19 cellular contexts compared by ENCODE assay signal in genomic region chr13:83365723-83366122, GRCh38.
DNase-seq lines count a peak whose midpoint lies in the region; ATAC-seq, FAIRE-seq and TF ChIP-seq lines count a peak whose summit lies in the region.
"Had no signal": no experiment of that assay in that cellular context is flagged by ENCODE, and none has a peak within 500 bp of the region (broad histone marks: within the 10 kb centered on the region; RNA-seq: fewer than 3 reads in every experiment).

No MANE protein-coding gene starts in this region.

- H4K20me1 ChIP-seq in HepG2 (ENCODE audit: insufficient read depth, low read length) (no peaks in the 10 kb centered on the region), K562 (replicated peaks; ENCODE audit: control insufficient read depth, insufficient read depth, low read length) (no peaks in the 10 kb centered on the region)

- H3K36me3 ChIP-seq in HepG2 (replicated peaks in 1 of 2; ENCODE audit: control insufficient read depth in 1 of 2, insufficient read depth in 2 of 2, low read length in 2 of 2), result no peaks in the 10 kb centered on the region
- H3K36me3 ChIP-seq in right lobe of liver, result no peaks in the 10 kb centered on the region
- H3K36me3 ChIP-seq in K562 (ENCODE audit: control insufficient read depth, insufficient read depth, low read length), result no peaks in the 10 kb centered on the region
- no peaks in the 10 kb centered on the region for H3K36me3 ChIP-seq in kidney (ENCODE audit: control insufficient read depth in 1 of 2, insufficient read depth in 2 of 2, low read length in 2 of 2)

- TF ChIP-seq RAD21 in HepG2 (CRISPR knock-in tag; IDR thresholded peaks at IDR 0.05), result no peak
- TF ChIP-seq RAD21 in K562 (CRISPR knock-in tag; conservative IDR thresholded peaks at IDR 0.05 in 1 of 2, IDR thresholded peaks at IDR 0.05 in 1 of 2), result no peak

- TF ChIP-seq POLR2A in HepG2 (IDR thresholded peaks at IDR 0.05; ENCODE audit: insufficient read depth in 1 of 2, low read depth in 2 of 2, low read length in 2 of 2) (no peak), right lobe of liver (IDR thresholded peaks at IDR 0.05) (no peak), K562 (conservative IDR thresholded peaks at IDR 0.05) (no peak)

- H3K9me3 ChIP-seq in HepG2 (ENCODE audit: low read length) (peaks cover 34% of the 10 kb centered on the region), right lobe of liver (no peaks in the 10 kb centered on the region), K562 (replicated peaks; ENCODE audit: control insufficient read depth, insufficient read depth, low read depth, low read length) (no peaks in the 10 kb centered on the region), kidney (ENCODE audit: control insufficient read depth in 1 of 2, low read length in 2 of 2) (no peaks in the 10 kb centered on the region)

- H3K79me2 ChIP-seq in HepG2 (ENCODE audit: insufficient read depth, low read length) (no peaks in the 10 kb centered on the region), K562 (ENCODE audit: control insufficient read depth, insufficient read depth, low read length) (no peaks in the 10 kb centered on the region)

- H3K27ac ChIP-seq in HepG2 (ENCODE audit: extremely low read length, insufficient read depth, low read length), result no peak overlapping the region
- no peak overlapping the region for H3K27ac ChIP-seq in right lobe of liver
- no peak overlapping the region for H3K27ac ChIP-seq in K562 (ENCODE audit: extremely low read depth, low read depth, low read length)
- no peak overlapping the region for H3K27ac ChIP-seq in kidney (ENCODE audit: low read depth in 2 of 2, low read length in 2 of 2)
- H3K27ac ChIP-seq: 22Rv1, GM23248 had no signal

- CTCF ChIA-PET in HepG2 (lab: Yijun Ruan, JAX; ENCODE audit: low intra/inter-chr PET ratio, low total read pairs) (no interaction called here), K562 (lab: Yijun Ruan, JAX; ENCODE audit: low intra/inter-chr PET ratio) (no interaction called here)

- H2AFZ ChIP-seq in HepG2 (ENCODE audit: low read length), result no peak overlapping the region
- no peak overlapping the region for H2AFZ ChIP-seq in K562 (ENCODE audit: low read depth, low read length)
- H2AFZ ChIP-seq: GM23248 had no signal

- ATAC-seq in HepG2 (no peak), right lobe of liver (no peak), K562 (no peak), HG03432 (IDR thresholded peaks at IDR 0.05; ENCODE audit: unreplicated experiment) (no peak)

- H3K9ac ChIP-seq in HepG2 (ENCODE audit: insufficient read depth, low read depth, low read length) (no peak overlapping the region), K562 (ENCODE audit: insufficient read depth in 1 of 2, low read depth in 2 of 2, low read length in 2 of 2) (no peak overlapping the region), kidney (ENCODE audit: low read length in 2 of 2) (no peak overlapping the region)
- H3K9ac ChIP-seq: GM23248 had no signal

- H3K4me1 ChIP-seq in HepG2 (ENCODE audit: insufficient read depth, low read length) (no peaks in the 10 kb centered on the region), right lobe of liver (no peaks in the 10 kb centered on the region), K562 (replicated peaks in 1 of 2; ENCODE audit: control insufficient read depth in 2 of 2, insufficient read depth in 2 of 2, low read length in 2 of 2) (no peaks in the 10 kb centered on the region), kidney (ENCODE audit: control insufficient read depth in 1 of 2, insufficient read depth in 1 of 2, low read depth in 1 of 2, low read length in 2 of 2) (no peaks in the 10 kb centered on the region)

- H3K9me1 ChIP-seq in K562 (ENCODE audit: control insufficient read depth, insufficient read depth, low read length), result no peaks in the 10 kb centered on the region

- no peak for TF ChIP-seq CTCF in HepG2 (CRISPR knock-in tag; IDR thresholded peaks at IDR 0.05)
- TF ChIP-seq CTCF in right lobe of liver (IDR thresholded peaks at IDR 0.05), result no peak
- TF ChIP-seq CTCF in K562 (IDR thresholded peaks at IDR 0.05 in 2 of 3, conservative IDR thresholded peaks at IDR 0.05 in 1 of 3; ENCODE audit: insufficient read depth in 2 of 3, low read depth in 1 of 3, low read length in 3 of 3), result no peak
- TF ChIP-seq CTCF in kidney (IDR thresholded peaks at IDR 0.05; ENCODE audit: borderline replicate concordance, extremely low read depth, insufficient read depth), result no peak

- FAIRE-seq in HepG2 (lab: Jason Lieb, UNC), result no peak
- no peak for FAIRE-seq in K562 (lab: Jason Lieb, UNC)
- FAIRE-seq in kidney (lab: Jason Lieb, UNC), result peak; percentile 85
- FAIRE-seq: GM12892, GM19239, H1 had no signal

- no peak for TF ChIP-seq EP300 in HepG2 (IDR thresholded peaks at IDR 0.05; ENCODE audit: low read depth in 2 of 2, low read length in 2 of 2)
- no peak for TF ChIP-seq EP300 in HepG2 (CRISPR knock-in tag; IDR thresholded peaks at IDR 0.05; ENCODE audit: borderline replicate concordance)
- no peak for TF ChIP-seq EP300 in K562 (IDR thresholded peaks at IDR 0.05; ENCODE audit: low read length)

- BruUV-seq in HepG2 (replicated peaks; lab: Mats Ljungman, UMichigan) (no TSS peak), K562 (replicated peaks; lab: Mats Ljungman, UMichigan) (no TSS peak)

- H3K27me3 ChIP-seq in HepG2 (ENCODE audit: control insufficient read depth in 1 of 2, insufficient read depth in 2 of 2, low read length in 2 of 2) (no peaks in the 10 kb centered on the region), right lobe of liver (no peaks in the 10 kb centered on the region), K562 (ENCODE audit: control insufficient read depth in 2 of 2, insufficient read depth in 2 of 2, low read length in 2 of 2) (no peaks in the 10 kb centered on the region)

- H3K4me3 ChIP-seq in HepG2 (replicated peaks in 1 of 3; ENCODE audit: insufficient read depth in 1 of 3, low read depth in 2 of 3, low read length in 3 of 3), result no peak overlapping the region
- no peak overlapping the region for H3K4me3 ChIP-seq in right lobe of liver
- H3K4me3 ChIP-seq in K562, result no peak overlapping the region
- H3K4me3 ChIP-seq in kidney (ENCODE audit: low read length in 2 of 2), result no peak overlapping the region
- H3K4me3 ChIP-seq: GM23248 had no signal

- in situ Hi-C loops in HepG2 (cut with HindIII; ENCODE audit: extremely low pct_ligation_motif_present, low pct_unique_long_range_greater_than_20kb), result no loop called here
- in situ Hi-C loops in K562 (cut with MboI), result no loop called here

- POLR2A ChIA-PET in HepG2 (lab: Yijun Ruan, JAX), result no interaction called here
- POLR2A ChIA-PET in K562 (lab: Yijun Ruan, JAX), result no interaction called here

- H3K4me2 ChIP-seq in HepG2 (ENCODE audit: low read depth, low read length) (no peak overlapping the region), K562 (ENCODE audit: insufficient read depth, low read length) (no peak overlapping the region)

- intact Hi-C loops in HepG2 (cut with micrococcal nuclease; ENCODE audit: unreplicated experiment) (no loop called here), right lobe of liver (cut with DNase I) (no loop called here), K562 (cut with micrococcal nuclease) (no loop called here), kidney (cut with DNase I) (no loop called here)

- no peak for DNase-seq in HepG2 (ENCODE audit: low spot score)
- DNase-seq in right lobe of liver, result no peak
- DNase-seq in K562 (ENCODE audit: extremely low read depth in 1 of 4, low spot score in 3 of 4), result no peak
- no peak for DNase-seq in kidney
- no peak for DNase-seq in A172 (ENCODE audit: low spot score)
- DNase-seq: C1 segment of cervical spinal cord; Calu3; CD4-positive, alpha-beta memory T cell; COR-L47; DMS53; DMS79 treated with DMSO at 0.1 percent for 48 hours; GM23248; H7; HCEC 1CT had no signal

TF ChIP-seq in HepG2, 621 proteins besides CTCF, POLR2A, EP300 and RAD21:
- TF ChIP-seq MAFK (conservative IDR thresholded peaks at IDR 0.05 in 1 of 2, IDR thresholded peaks at IDR 0.05 in 1 of 2; ENCODE audit: low read length in 2 of 2) (peak; percentile 70 to 84), MAFF (IDR thresholded peaks at IDR 0.05; ENCODE audit: low read depth, low read length) (peak; percentile 74), ZKSCAN1 (IDR thresholded peaks at IDR 0.05; ENCODE audit: low read length) (no peak)

TF ChIP-seq in K562, 482 proteins besides CTCF, POLR2A, EP300 and RAD21 (continues in another document):
- no peak for TF ChIP-seq COPS2 (conservative IDR thresholded peaks at IDR 0.05)
- TF ChIP-seq ZNF224 (CRISPR knock-in tag; IDR thresholded peaks at IDR 0.05), result no peak
- TF ChIP-seq AFF1 (IDR thresholded peaks at IDR 0.05; ENCODE audit: low read depth in 1 of 2, partially characterized antibody in 2 of 2), result no peak
- no peak for TF ChIP-seq SMARCB1 (IDR thresholded peaks at IDR 0.05; ENCODE audit: insufficient read length, low read depth)
- peak; percentile 73 for TF ChIP-seq ZNF316 (IDR thresholded peaks at IDR 0.05)
- peak; percentile 11; the same call in 1 of the 2 replicates for TF ChIP-seq MAFF (IDR thresholded peaks at IDR 0.05; ENCODE audit: low read length)
- TF ChIP-seq TCF15 (CRISPR knock-in tag; IDR thresholded peaks at IDR 0.05), result no peak

Comparison
In these comparisons a context has a peak if more than half of its experiments do, and no peak if none do; other contexts are left out.
1. Of the 241 proteins assayed by ChIP-seq in both HepG2 and K562: peak only in HepG2: MAFK; only in K562: none; in both: MAFF; in neither: 239.